ENCODE assay signal across 17 cellular contexts in genomic region chr10:32050145-32050544, GRCh38. TPM values are rescaled to one million over a fixed set of nuclear protein-coding genes. Genes with fewer than 3 reads are reported as not detected.
DNase-seq lines count a peak whose midpoint lies in the region; ATAC-seq, FAIRE-seq and TF ChIP-seq lines count a peak whose summit lies in the region.
"Had no signal": no experiment of that assay in that cellular context is flagged by ENCODE, and none has a peak within 500 bp of the region (broad histone marks: within the 10 kb centered on the region; RNA-seq: fewer than 3 reads in every experiment).

No MANE protein-coding gene starts in this region.

- no peaks in the 10 kb centered on the region for H3K27me3 Mint-ChIP-seq in T-helper 2 cell treated with Interferon-gamma antibody and Interleukin-4, amounts not matched to agents 5 μg/mL and 100 μg/mL, for 36 hours (ENCODE audit: low read depth)
- no peaks in the 10 kb centered on the region for H3K27me3 Mint-ChIP-seq in T-cell

- H3K36me3 Mint-ChIP-seq in T-helper 2 cell treated with Interferon-gamma antibody and Interleukin-4, amounts not matched to agents 5 μg/mL and 100 μg/mL, for 36 hours (ENCODE audit: low read depth), result peaks cover 54% of the 10 kb centered on the region
- peaks cover 33% of the 10 kb centered on the region for H3K36me3 Mint-ChIP-seq in T-cell

- no peak overlapping the region for H3K4me3 Mint-ChIP-seq in T-helper 2 cell treated with Interferon-gamma antibody and Interleukin-4, amounts not matched to agents 5 μg/mL and 100 μg/mL, for 36 hours
- peak overlapping the region; percentile 35 to 99 (median 39) for H3K4me3 Mint-ChIP-seq in T-cell

- FAIRE-seq in GM12892 (lab: Jason Lieb, UNC), result no peak
- FAIRE-seq: A204.1, RCC 7860 had no signal

- no peak for TF ChIP-seq POLR2A in GM12892 (IDR thresholded peaks at IDR 0.05; ENCODE audit: low read depth, low read length)

- no peaks in the 10 kb centered on the region for H3K9me3 Mint-ChIP-seq in T-helper 2 cell treated with Interferon-gamma antibody and Interleukin-4, amounts not matched to agents 5 μg/mL and 100 μg/mL, for 36 hours
- no peaks in the 10 kb centered on the region for H3K9me3 Mint-ChIP-seq in T-cell

- POLR2A ChIA-PET in T-cell (lab: Charles Lee), result interaction anchor here (0.5 to 0.9 kb wide), 2 partner anchors 20 to 329 kb away, joined by 3 to 7 read pairs; no protein-coding TSS in a partner anchor

- ATAC-seq in T-cell (replicated peaks in 1 of 4) (no peak), GM21723 (IDR thresholded peaks at IDR 0.05; ENCODE audit: unreplicated experiment) (no peak)
- ATAC-seq: gastrocnemius medialis, mucosa of descending colon had no signal

- DNase-seq in T-helper 2 cell treated with Interferon-gamma antibody and Interleukin-4, amounts not matched to agents 5 μg/mL and 100 μg/mL, for 36 hours (ENCODE audit: low spot score), result no peak
- no peak for DNase-seq in T-helper 2 cell
- DNase-seq in T-cell, result no peak
- peak; percentile 9 for DNase-seq in foreskin melanocyte
- DNase-seq in pons (ENCODE audit: low spot score), result peak; percentile 25
- DNase-seq in NCI-H146 (lab: John Stamatoyannopoulos, UW), result no peak
- no peak for DNase-seq in GM12892 (ENCODE audit: insufficient read length)
- DNase-seq: activated CD4-positive, CD25-positive, alpha-beta regulatory T cell treated with anti-CD3 and anti-CD28 coated beads, Interleukin-2, amount 50 U/mL, for 72 hours; amygdala; gastrocnemius medialis; mucosa of descending colon; NCI-H1930; stimulated activated CD4-positive, alpha-beta T cell treated with anti-CD3 and anti-CD28 coated beads, Interleukin-1b, Interleukin-23, amount 100 ng/mL, for 48 hours; testis had no signal

- CTCF ChIA-PET in T-cell (lab: Charles Lee), result interaction anchor here in 1 of 2 donors (0.7 to 0.8 kb wide), 2 partner anchors 16 to 188 kb away, joined by 3 read pairs; no protein-coding TSS in a partner anchor

- peak overlapping the region; percentile 33 for H3K27ac Mint-ChIP-seq in T-helper 2 cell treated with Interferon-gamma antibody and Interleukin-4, amounts not matched to agents 5 μg/mL and 100 μg/mL, for 36 hours
- peak overlapping the region; percentile 8 to 71 for H3K27ac Mint-ChIP-seq in T-cell

- H3K4me1 Mint-ChIP-seq in T-helper 2 cell treated with Interferon-gamma antibody and Interleukin-4, amounts not matched to agents 5 μg/mL and 100 μg/mL, for 36 hours (ENCODE audit: low read depth), result peaks cover 70% of the 10 kb centered on the region
- H3K4me1 Mint-ChIP-seq in T-cell, result peaks cover 86 to 98% (median 90%) of the 10 kb centered on the region in 3 donors

RNA-seq across cellular contexts. Expression of gene KIF5B, which starts 6.1 kb away (rescaled TPM):
- total RNA-seq in T-cell, result 10 to 100 TPM; 42.3 to 51.9 (median 44.8) TPM
- 32.3 TPM for polyA plus RNA-seq in GM12892 (2012; ENCODE audit: missing spikeins)

Comparison
In these comparisons a context has a peak if more than half of its experiments do, and no peak if none do; other contexts are left out.
1. DNase-seq: peak in foreskin melanocyte (single experiment) and pons (single experiment); none in T-helper 2 cell treated with Interferon-gamma antibody and Interleukin-4, amounts not matched to agents 5 μg/mL and 100 μg/mL, for 36 hours (single experiment), T-helper 2 cell (0 of 5), T-cell (0 of 34), NCI-H146 (single experiment) and GM12892 (single experiment).